In the genomic region with DNA sequence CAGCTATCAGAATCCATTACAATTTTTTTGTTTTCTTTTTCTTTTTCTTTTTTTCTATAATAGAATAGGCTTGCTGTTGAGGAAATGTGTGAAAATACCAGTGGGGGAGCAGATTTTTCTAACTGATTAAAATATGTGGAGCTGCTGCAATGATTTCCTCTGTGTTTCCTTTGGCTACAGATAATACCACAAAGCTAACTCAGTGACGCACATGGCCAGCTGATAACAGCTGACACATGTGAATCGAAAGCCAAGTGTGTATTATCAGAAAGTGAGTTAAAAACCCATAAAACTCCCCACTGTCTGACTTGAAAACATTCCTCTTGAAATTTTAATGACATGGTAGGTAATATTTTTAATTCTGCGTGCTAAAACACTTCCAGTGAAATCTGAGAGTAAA, we compare ENCODE assay signal across 8 cellular contexts.
DNase-seq lines count a peak whose midpoint lies in the region; ATAC-seq and TF ChIP-seq lines count a peak whose summit lies in the region.

No MANE protein-coding gene starts in this region.

- H3K4me1 ChIP-seq in osteoblast (ENCODE audit: insufficient read depth, low read length) = peaks cover 15% of the 10 kb centered on the region

- H2AFZ ChIP-seq in osteoblast (ENCODE audit: low read length) = no peak overlapping the region

- no peaks in the 10 kb centered on the region for H3K36me3 ChIP-seq in osteoblast (ENCODE audit: insufficient read depth, low read length)

- ATAC-seq in HG03558 (IDR thresholded peaks at IDR 0.05; ENCODE audit: extremely low read depth, unreplicated experiment) (peak; percentile 66), HG02970 (IDR thresholded peaks at IDR 0.05; ENCODE audit: low FRiP score, unreplicated experiment) (no peak)

- no peak for TF ChIP-seq CTCF in osteoblast (IDR thresholded peaks at IDR 0.05; ENCODE audit: extremely low read depth, low read depth, low read length)

- no peak overlapping the region for H3K27ac ChIP-seq in osteoblast (ENCODE audit: low read depth, low read length)

- DNase-seq in activated effector memory CD4-positive, alpha-beta T cell treated with anti-CD3 and anti-CD28 coated beads, Interleukin-2, amount 50 U/mL, for 16 hours = peak; percentile 66
- DNase-seq in activated effector memory CD4-positive, alpha-beta T cell treated with Interleukin-2 at 50 U/mL for 16 hours = no peak
- peak; percentile 89 for DNase-seq in astrocyte of the hippocampus (ENCODE audit: low read depth, low spot score)
- peak; percentile 71 for DNase-seq in osteoblast (ENCODE audit: insufficient read length, low spot score, missing footprints)
- DNase-seq in ureter (ENCODE audit: low spot score) = no peak
- no peak for DNase-seq in NCI-H510A (lab: John Stamatoyannopoulos, UW)

- no peaks in the 10 kb centered on the region for H3K27me3 ChIP-seq in osteoblast (ENCODE audit: insufficient read depth, low read length)

- no peaks in the 10 kb centered on the region for H3K9me3 ChIP-seq in osteoblast (ENCODE audit: low read depth, low read length)

- peak overlapping the region; percentile 22 for H3K4me2 ChIP-seq in osteoblast (ENCODE audit: insufficient read depth, low read length)

- H4K20me1 ChIP-seq in osteoblast (ENCODE audit: insufficient read depth, low read length) = no peaks in the 10 kb centered on the region

- no peak overlapping the region for H3K4me3 ChIP-seq in osteoblast (ENCODE audit: insufficient read depth, low read length)

- no peaks in the 10 kb centered on the region for H3K79me2 ChIP-seq in osteoblast (ENCODE audit: insufficient read depth, low read length)

Comparison
In these comparisons a context has a peak if more than half of its experiments do, and no peak if none do; other contexts are left out.
1. DNase-seq: peak in activated effector memory CD4-positive, alpha-beta T cell treated with anti-CD3 and anti-CD28 coated beads, Interleukin-2, amount 50 U/mL, for 16 hours (single experiment), astrocyte of the hippocampus (single experiment) and osteoblast (single experiment); none in activated effector memory CD4-positive, alpha-beta T cell treated with Interleukin-2 at 50 U/mL for 16 hours (single experiment), ureter (single experiment) and NCI-H510A (single experiment).